In genomic region chr12:49335118-49335954, GRCh38 we compare ENCODE assay signal across 1 cellular context.
TF ChIP-seq lines count a peak whose summit lies in the region.

No MANE protein-coding gene starts in this region.

TF ChIP-seq in WTC11, 78 proteins besides CTCF, POLR2A, EP300 and RAD21:
- TF ChIP-seq TEAD1 (CRISPR knock-in tag; IDR thresholded peaks at IDR 0.05) = no peak
- no peak for TF ChIP-seq TCF7 (CRISPR knock-in tag; IDR thresholded peaks at IDR 0.05; ENCODE audit: low read depth)
- TF ChIP-seq FOXK1 (CRISPR knock-in tag; IDR thresholded peaks at IDR 0.05) = no peak
- TF ChIP-seq TP53 (CRISPR knock-in tag; IDR thresholded peaks at IDR 0.05) = no peak
- TF ChIP-seq ZNF121 (CRISPR knock-in tag; IDR thresholded peaks at IDR 0.05) = no peak
- TF ChIP-seq ERG (CRISPR knock-in tag; IDR thresholded peaks at IDR 0.05) = no peak
- no peak for TF ChIP-seq SMAD4 (CRISPR knock-in tag; IDR thresholded peaks at IDR 0.05)
- no peak for TF ChIP-seq FOXP4 (CRISPR knock-in tag; IDR thresholded peaks at IDR 0.05)
- TF ChIP-seq GTF2I (CRISPR knock-in tag; conservative IDR thresholded peaks at IDR 0.05) = no peak
- no peak for TF ChIP-seq JAZF1 (CRISPR knock-in tag; IDR thresholded peaks at IDR 0.05)
- TF ChIP-seq CDX4 (CRISPR knock-in tag; IDR thresholded peaks at IDR 0.05; ENCODE audit: borderline replicate concordance) = no peak
- no peak for TF ChIP-seq PRDM15 (CRISPR knock-in tag; IDR thresholded peaks at IDR 0.05)
- TF ChIP-seq FOXP1 (CRISPR knock-in tag; IDR thresholded peaks at IDR 0.05; ENCODE audit: borderline replicate concordance) = no peak
- TF ChIP-seq ZNF425 (CRISPR knock-in tag; conservative IDR thresholded peaks at IDR 0.05) = no peak
- no peak for TF ChIP-seq ZBTB21 (CRISPR knock-in tag; IDR thresholded peaks at IDR 0.05; ENCODE audit: borderline replicate concordance)
- TF ChIP-seq NR3C1 (CRISPR knock-in tag; conservative IDR thresholded peaks at IDR 0.05; ENCODE audit: low read depth) = no peak
